ENCODE assay signal across 9 cellular contexts in the genomic region with DNA sequence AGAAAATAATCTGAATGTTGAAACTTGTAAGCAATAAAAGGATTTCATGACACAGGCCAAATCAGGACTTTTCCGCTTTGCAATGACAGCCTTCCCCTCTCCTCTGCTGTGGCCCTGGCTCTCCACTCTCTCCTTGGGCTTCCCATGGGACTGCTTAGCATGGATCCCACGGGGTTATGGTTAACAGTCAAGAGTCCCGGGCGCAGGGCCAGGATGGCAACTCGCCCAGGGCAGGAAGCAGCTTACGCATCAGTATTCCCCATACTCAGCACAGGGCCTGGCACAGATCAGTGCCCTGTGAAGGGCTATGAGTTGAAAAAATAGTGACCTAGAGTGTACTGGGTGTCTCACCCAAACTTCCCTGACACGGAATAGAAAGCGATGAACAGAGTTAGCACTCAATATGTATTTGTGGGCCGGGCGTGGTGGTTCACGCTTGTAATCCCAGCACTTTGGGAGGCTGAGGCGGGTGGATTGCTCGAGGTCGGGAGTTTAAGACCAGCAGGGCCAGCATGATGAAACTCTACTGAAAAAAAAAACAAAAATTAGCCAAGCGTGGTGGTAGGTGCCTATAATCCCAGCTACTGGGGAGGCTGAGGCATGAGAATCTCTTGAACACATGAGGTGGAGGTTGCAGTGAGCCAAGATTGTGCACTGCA. TPM values are rescaled to one million over a fixed set of nuclear protein-coding genes. Genes with fewer than 3 reads are reported as not detected.
A peak's percentile ranks its signal among the peaks of the same experiment; 100 is the strongest.
DNase-seq lines count a peak whose midpoint lies in the region; ATAC-seq, FAIRE-seq and TF ChIP-seq lines count a peak whose summit lies in the region.
"Had no signal": no experiment of that assay in that cellular context is flagged by ENCODE, and none has a peak within 500 bp of the region (broad histone marks: within the 10 kb centered on the region; RNA-seq: fewer than 3 reads in every experiment).

No MANE protein-coding gene starts in this region.

- peak; percentile 25 for DNase-seq in natural killer cell treated with Interleukin-12 subunit alpha and Interleukin-12 subunit beta and Interleukin-15 and Interleukin-18, amount 100 ng/mL, for 72 hours (ENCODE audit: low spot score)
- DNase-seq in natural killer cell (no peak), astrocyte (ENCODE audit: low read depth) (peak; percentile 88), kidney tubule cell (ENCODE audit: low spot score) (peak; percentile 96), uterus (peak; percentile 64 to 72), T-helper 2 cell (no peak), GM12892 (ENCODE audit: insufficient read length) (no peak)

- no peaks in the 10 kb centered on the region for H3K36me3 Mint-ChIP-seq in natural killer cell treated with Interleukin-12 subunit alpha and Interleukin-12 subunit beta and Interleukin-15 and Interleukin-18, amount 100 ng/mL, for 72 hours
- H3K36me3 Mint-ChIP-seq in natural killer cell = no peaks in the 10 kb centered on the region
- H3K36me3 Mint-ChIP-seq in astrocyte (ENCODE audit: low read depth, unreplicated experiment) = no peaks in the 10 kb centered on the region

- H3K36me3 ChIP-seq in astrocyte (ENCODE audit: insufficient read depth, low read length) (no peaks in the 10 kb centered on the region), uterus (no peaks in the 10 kb centered on the region)

- TF ChIP-seq CTCF in natural killer cell (IDR thresholded peaks at IDR 0.05) = no peak
- no peak for TF ChIP-seq CTCF in astrocyte (IDR thresholded peaks at IDR 0.05; ENCODE audit: insufficient read depth, low read depth, low read length)
- TF ChIP-seq CTCF in uterus (IDR thresholded peaks at IDR 0.05) = no peak

- peak in 1 of 2 donors; percentile 15 for ATAC-seq in natural killer cell treated with Interleukin-12 subunit alpha and Interleukin-12 subunit beta and Interleukin-15 and Interleukin-18, amount 100 ng/mL, for 72 hours
- no peak for ATAC-seq in natural killer cell
- no peak for ATAC-seq in HG03095 (IDR thresholded peaks at IDR 0.05; ENCODE audit: unreplicated experiment)

- H3K4me3 Mint-ChIP-seq in natural killer cell treated with Interleukin-12 subunit alpha and Interleukin-12 subunit beta and Interleukin-15 and Interleukin-18, amount 100 ng/mL, for 72 hours = no peak overlapping the region
- H3K4me3 Mint-ChIP-seq in natural killer cell (no peak overlapping the region), astrocyte (ENCODE audit: unreplicated experiment) (no peak overlapping the region)
- H3K4me3 Mint-ChIP-seq: neural crest cell had no signal

- no peaks in the 10 kb centered on the region for H3K79me2 ChIP-seq in astrocyte (ENCODE audit: insufficient read depth, low read length)

- no peaks in the 10 kb centered on the region for H3K4me1 Mint-ChIP-seq in natural killer cell treated with Interleukin-12 subunit alpha and Interleukin-12 subunit beta and Interleukin-15 and Interleukin-18, amount 100 ng/mL, for 72 hours (ENCODE audit: low read depth in 2 of 2)
- H3K4me1 Mint-ChIP-seq in natural killer cell (no peaks in the 10 kb centered on the region), astrocyte (ENCODE audit: low read depth, unreplicated experiment) (peaks cover 10% of the 10 kb centered on the region)

- H3K9me3 ChIP-seq in astrocyte (ENCODE audit: insufficient read depth, low read depth, low read length) = no peaks in the 10 kb centered on the region
- no peaks in the 10 kb centered on the region for H3K9me3 ChIP-seq in uterus

- H4K20me1 ChIP-seq in astrocyte (ENCODE audit: insufficient read depth, low read length) = no peaks in the 10 kb centered on the region

- no peak overlapping the region for H3K9ac ChIP-seq in astrocyte (ENCODE audit: low read length)

- FAIRE-seq in astrocyte (lab: Jason Lieb, UNC) (peak; percentile 76), GM12892 (lab: Jason Lieb, UNC) (no peak)

- no peak overlapping the region for H3K27ac Mint-ChIP-seq in natural killer cell treated with Interleukin-12 subunit alpha and Interleukin-12 subunit beta and Interleukin-15 and Interleukin-18, amount 100 ng/mL, for 72 hours
- H3K27ac Mint-ChIP-seq in natural killer cell = no peak overlapping the region
- H3K27ac Mint-ChIP-seq in astrocyte (ENCODE audit: unreplicated experiment) = peak overlapping the region; percentile 17

- H3K4me2 ChIP-seq in astrocyte (ENCODE audit: low read length) = peak overlapping the region; percentile 3

- H3K4me1 ChIP-seq in astrocyte (ENCODE audit: insufficient read depth, low read length) (peaks cover 22% of the 10 kb centered on the region), uterus (peaks cover 5 to 9% of the 10 kb centered on the region in 2 donors)

- H3K27ac ChIP-seq in astrocyte (ENCODE audit: low read depth, low read length) (no peak overlapping the region), uterus (no peak overlapping the region)

- peaks cover 8% of the 10 kb centered on the region for H3K27me3 ChIP-seq in astrocyte (ENCODE audit: insufficient read depth, low read length)
- H3K27me3 ChIP-seq in uterus = no peaks in the 10 kb centered on the region

- no peaks in the 10 kb centered on the region for H3K9me3 Mint-ChIP-seq in natural killer cell treated with Interleukin-12 subunit alpha and Interleukin-12 subunit beta and Interleukin-15 and Interleukin-18, amount 100 ng/mL, for 72 hours
- no peaks in the 10 kb centered on the region for H3K9me3 Mint-ChIP-seq in natural killer cell
- H3K9me3 Mint-ChIP-seq in astrocyte (ENCODE audit: unreplicated experiment) = no peaks in the 10 kb centered on the region
- H3K9me3 Mint-ChIP-seq: neural crest cell had no signal

- no peak overlapping the region for H3K4me3 ChIP-seq in astrocyte (ENCODE audit: insufficient read depth, low read depth, low read length)
- no peak overlapping the region for H3K4me3 ChIP-seq in uterus

- no peak for TF ChIP-seq POLR2A in uterus (IDR thresholded peaks at IDR 0.05)
- no peak for TF ChIP-seq POLR2A in GM12892 (IDR thresholded peaks at IDR 0.05; ENCODE audit: low read depth, low read length)

- H3K27me3 Mint-ChIP-seq in natural killer cell treated with Interleukin-12 subunit alpha and Interleukin-12 subunit beta and Interleukin-15 and Interleukin-18, amount 100 ng/mL, for 72 hours = peaks cover 9 to 20% of the 10 kb centered on the region in 2 donors
- H3K27me3 Mint-ChIP-seq in natural killer cell (ENCODE audit: low read depth in 2 of 2) (peaks cover 13 to 17% of the 10 kb centered on the region in 2 donors), astrocyte (ENCODE audit: low read depth, unreplicated experiment) (peaks cover 22% of the 10 kb centered on the region)

- intact Hi-C loops in natural killer cell (cut with micrococcal nuclease) (no loop called here), uterus (cut with DNase I; ENCODE audit: low total_unique reads) (no loop called here)

- H2AFZ ChIP-seq in astrocyte (ENCODE audit: low read depth, low read length) = no peak overlapping the region

RNA-seq across cellular contexts. Expression of a gene that starts 29.1 kb away (rescaled TPM):
- not detected for total RNA-seq in natural killer cell treated with Interleukin-12 subunit alpha and Interleukin-12 subunit beta and Interleukin-15 and Interleukin-18, amount 100 ng/mL, for 72 hours
- total RNA-seq in natural killer cell (not detected), astrocyte (2.6 and 6.9 TPM in 2 replicates), uterus (under 1 TPM in 2 of 4 donors, not detected in 2; 0.15 to 0.35 TPM)
- 0.28 TPM for polyA plus RNA-seq in GM12892 (2012; ENCODE audit: missing spikeins)

Comparison
In these comparisons a context has a peak if more than half of its experiments do, and no peak if none do; other contexts are left out.
1. DNase-seq: peak in natural killer cell treated with Interleukin-12 subunit alpha and Interleukin-12 subunit beta and Interleukin-15 and Interleukin-18, amount 100 ng/mL, for 72 hours (single experiment), astrocyte (single experiment), kidney tubule cell (single experiment) and uterus (2 of 2); none in natural killer cell (single experiment), T-helper 2 cell (0 of 5) and GM12892 (single experiment).